In the genomic region with DNA sequence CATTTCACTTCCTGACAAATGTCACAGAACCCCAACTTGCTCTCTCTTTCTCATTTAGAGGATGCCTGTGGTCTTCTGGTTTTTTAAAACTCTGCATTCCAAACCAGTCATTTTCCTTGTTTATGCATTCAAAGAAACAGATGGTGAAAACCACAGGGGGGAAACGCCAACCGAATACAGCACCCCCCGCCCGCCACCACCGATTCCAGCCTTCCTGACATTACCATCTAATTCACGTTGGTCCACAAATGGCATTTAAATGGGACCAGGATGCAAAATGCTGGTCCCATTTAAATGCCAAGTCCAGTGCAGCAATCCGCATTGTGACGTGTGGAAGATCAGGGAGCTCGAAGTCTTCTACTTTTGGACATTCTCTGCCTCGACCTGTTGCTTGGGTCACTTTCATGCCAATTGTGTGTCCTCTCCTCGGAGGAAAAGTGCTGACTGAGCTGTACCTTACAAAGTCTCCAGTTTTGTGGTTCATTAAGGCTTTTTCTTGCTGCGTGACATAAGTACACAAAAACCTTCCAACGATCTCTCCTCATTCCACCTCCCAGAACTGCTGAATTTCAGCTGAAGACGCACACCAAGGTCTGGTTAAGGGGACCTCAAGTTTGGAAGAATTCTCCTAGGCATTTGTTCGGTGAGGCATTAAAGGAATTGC, we compare ENCODE assay signal across 10 cellular contexts. TPM values are rescaled to one million over a fixed set of nuclear protein-coding genes. Genes with fewer than 3 reads are reported as not detected.
DNase-seq lines count a peak whose midpoint lies in the region; ATAC-seq and TF ChIP-seq lines count a peak whose summit lies in the region.
"Had no signal": no experiment of that assay in that cellular context is flagged by ENCODE, and none has a peak within 500 bp of the region (broad histone marks: within the 10 kb centered on the region; RNA-seq: fewer than 3 reads in every experiment).

No MANE protein-coding gene starts in this region.

- H3K27ac ChIP-seq in ACC112 (ENCODE audit: low read depth, low read length) (peak overlapping the region; percentile 90), GM23338 (ENCODE audit: low read depth) (peak overlapping the region; percentile 92)

- H3K36me3 Mint-ChIP-seq in GM23338 (ENCODE audit: low read depth) (peaks cover 25% of the 10 kb centered on the region), naive B cell (peaks cover 38 to 48% of the 10 kb centered on the region in 2 donors)

- no peak overlapping the region for H2AFZ ChIP-seq in ACC112 (ENCODE audit: low read length, unreplicated experiment)
- H2AFZ ChIP-seq in GM23338 = no peak overlapping the region

- H3K4me3 ChIP-seq in ACC112 (ENCODE audit: low read depth, low read length) (peak overlapping the region; percentile 20), GM23338 (peak overlapping the region; percentile 18), cardiac fibroblast (replicated peaks in 1 of 2; ENCODE audit: low read depth in 2 of 2, low read length in 2 of 2) (no peak overlapping the region)

- H3K79me2 ChIP-seq in ACC112 (ENCODE audit: control insufficient read depth, insufficient read depth, low read length, unreplicated experiment) (no peaks in the 10 kb centered on the region), GM23338 (replicated peaks; ENCODE audit: insufficient read depth) (no peaks in the 10 kb centered on the region)

- TF ChIP-seq CTCF in GM23338 (conservative IDR thresholded peaks at IDR 0.05; ENCODE audit: low read depth in 2 of 2) = no peak
- TF ChIP-seq CTCF in cardiac fibroblast (IDR thresholded peaks at IDR 0.05; ENCODE audit: low read depth, low read length) = no peak

- peak overlapping the region; percentile 56 for H3K4me2 ChIP-seq in GM23338

- no peaks in the 10 kb centered on the region for H3K27me3 ChIP-seq in ACC112 (ENCODE audit: insufficient read depth, low read length)
- H3K27me3 ChIP-seq in GM23338 (ENCODE audit: insufficient read depth) = no peaks in the 10 kb centered on the region

- H3K27ac Mint-ChIP-seq in GM23338 (peak overlapping the region; percentile 63), naive B cell (peak overlapping the region in 5 of 6 donors; percentile 67 to 92 (median 84))

- no peaks in the 10 kb centered on the region for H3K9me2 ChIP-seq in GM23338 (ENCODE audit: insufficient read depth)

- H3K4me1 Mint-ChIP-seq in GM23338 (peaks cover 50% of the 10 kb centered on the region), naive B cell (peaks cover 31 to 38% (median 34%) of the 10 kb centered on the region in 3 donors)

- no peaks in the 10 kb centered on the region for H4K20me1 ChIP-seq in GM23338 (replicated peaks; ENCODE audit: insufficient read depth)

- peaks cover 2% of the 10 kb centered on the region for H3K27me3 Mint-ChIP-seq in GM23338 (ENCODE audit: insufficient read depth, low read depth, poor library complexity)
- no peaks in the 10 kb centered on the region for H3K27me3 Mint-ChIP-seq in naive B cell

- DNase-seq in GM23338 (ENCODE audit: low spot score) = peak; percentile 59
- DNase-seq in cardiac fibroblast (ENCODE audit: low read depth in 2 of 2) = peak; percentile 34 to 66
- DNase-seq in naive B cell = no peak
- no peak for DNase-seq in T-helper 2 cell
- DNase-seq in NCI-H2107 (lab: John Stamatoyannopoulos, UW) = no peak
- DNase-seq in effector CD4-positive, alpha-beta T cell = no peak
- DNase-seq: NCI-H1417 had no signal

- H3F3A ChIP-seq in GM23338 (replicated peaks; ENCODE audit: low read depth) = no peaks in the 10 kb centered on the region; the same call in none of the 2 replicates

- H3K9me3 Mint-ChIP-seq in GM23338 (peaks cover 8% of the 10 kb centered on the region; the same call in 2 of the 3 replicates), naive B cell (no peaks in the 10 kb centered on the region)

- no peaks in the 10 kb centered on the region for H3K36me3 ChIP-seq in ACC112 (ENCODE audit: insufficient read depth, low read length)
- H3K36me3 ChIP-seq in GM23338 (ENCODE audit: insufficient read depth) = no peaks in the 10 kb centered on the region

- H3K4me1 ChIP-seq in ACC112 (ENCODE audit: control insufficient read depth, insufficient read depth, low read length, unreplicated experiment) (peaks cover 70% of the 10 kb centered on the region), GM23338 (ENCODE audit: insufficient read depth) (peaks cover 52% of the 10 kb centered on the region)

- no peak; the same call in 2 of the 3 replicates for ATAC-seq in GM23338
- no peak for ATAC-seq in naive B cell (ENCODE audit: low read depth in 2 of 2)
- ATAC-seq in HG02973 (IDR thresholded peaks at IDR 0.05; ENCODE audit: unreplicated experiment) = no peak
- ATAC-seq: left lobe of liver had no signal

- peak overlapping the region; percentile 10; the same call in 1 of the 3 replicates for H3K4me3 Mint-ChIP-seq in GM23338
- H3K4me3 Mint-ChIP-seq in naive B cell = no peak overlapping the region

TF ChIP-seq in GM23338, 12 proteins besides CTCF, POLR2A, EP300 and RAD21 (continues in another document):
- TF ChIP-seq ZNF114 (CRISPR knock-in tag; IDR thresholded peaks at IDR 0.05) (no peak), CREB1 (CRISPR knock-in tag; IDR thresholded peaks at IDR 0.05; ENCODE audit: low read depth) (no peak), EZH2phosphoT487 (IDR thresholded peaks at IDR 0.05; ENCODE audit: unreplicated experiment) (no peak), JUNB (IDR thresholded peaks at IDR 0.05; ENCODE audit: unreplicated experiment) (no peak), NANOG (IDR thresholded peaks at IDR 0.05; ENCODE audit: borderline replicate concordance) (no peak), ZNF331 (CRISPR knock-in tag; IDR thresholded peaks at IDR 0.05; ENCODE audit: low read depth) (no peak), EZH2 (IDR thresholded peaks at IDR 0.05; ENCODE audit: low read depth, unreplicated experiment) (no peak), STAT1 (IDR thresholded peaks at IDR 0.05; ENCODE audit: unreplicated experiment) (no peak), POLR2AphosphoS5 (IDR thresholded peaks at IDR 0.05; ENCODE audit: low read depth) (no peak)
- TF ChIP-seq, protein P1, sequence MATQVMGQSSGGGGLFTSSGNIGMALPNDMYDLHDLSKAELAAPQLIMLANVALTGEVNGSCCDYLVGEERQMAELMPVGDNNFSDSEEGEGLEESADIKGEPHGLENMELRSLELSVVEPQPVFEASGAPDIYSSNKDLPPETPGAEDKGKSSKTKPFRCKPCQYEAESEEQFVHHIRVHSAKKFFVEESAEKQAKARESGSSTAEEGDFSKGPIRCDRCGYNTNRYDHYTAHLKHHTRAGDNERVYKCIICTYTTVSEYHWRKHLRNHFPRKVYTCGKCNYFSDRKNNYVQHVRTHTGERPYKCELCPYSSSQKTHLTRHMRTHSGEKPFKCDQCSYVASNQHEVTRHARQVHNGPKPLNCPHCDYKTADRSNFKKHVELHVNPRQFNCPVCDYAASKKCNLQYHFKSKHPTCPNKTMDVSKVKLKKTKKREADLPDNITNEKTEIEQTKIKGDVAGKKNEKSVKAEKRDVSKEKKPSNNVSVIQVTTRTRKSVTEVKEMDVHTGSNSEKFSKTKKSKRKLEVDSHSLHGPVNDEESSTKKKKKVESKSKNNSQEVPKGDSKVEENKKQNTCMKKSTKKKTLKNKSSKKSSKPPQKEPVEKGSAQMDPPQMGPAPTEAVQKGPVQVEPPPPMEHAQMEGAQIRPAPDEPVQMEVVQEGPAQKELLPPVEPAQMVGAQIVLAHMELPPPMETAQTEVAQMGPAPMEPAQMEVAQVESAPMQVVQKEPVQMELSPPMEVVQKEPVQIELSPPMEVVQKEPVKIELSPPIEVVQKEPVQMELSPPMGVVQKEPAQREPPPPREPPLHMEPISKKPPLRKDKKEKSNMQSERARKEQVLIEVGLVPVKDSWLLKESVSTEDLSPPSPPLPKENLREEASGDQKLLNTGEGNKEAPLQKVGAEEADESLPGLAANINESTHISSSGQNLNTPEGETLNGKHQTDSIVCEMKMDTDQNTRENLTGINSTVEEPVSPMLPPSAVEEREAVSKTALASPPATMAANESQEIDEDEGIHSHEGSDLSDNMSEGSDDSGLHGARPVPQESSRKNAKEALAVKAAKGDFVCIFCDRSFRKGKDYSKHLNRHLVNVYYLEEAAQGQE (IDR thresholded peaks at IDR 0.05; ENCODE audit: unreplicated experiment) = no peak
- TF ChIP-seq, protein P2, sequence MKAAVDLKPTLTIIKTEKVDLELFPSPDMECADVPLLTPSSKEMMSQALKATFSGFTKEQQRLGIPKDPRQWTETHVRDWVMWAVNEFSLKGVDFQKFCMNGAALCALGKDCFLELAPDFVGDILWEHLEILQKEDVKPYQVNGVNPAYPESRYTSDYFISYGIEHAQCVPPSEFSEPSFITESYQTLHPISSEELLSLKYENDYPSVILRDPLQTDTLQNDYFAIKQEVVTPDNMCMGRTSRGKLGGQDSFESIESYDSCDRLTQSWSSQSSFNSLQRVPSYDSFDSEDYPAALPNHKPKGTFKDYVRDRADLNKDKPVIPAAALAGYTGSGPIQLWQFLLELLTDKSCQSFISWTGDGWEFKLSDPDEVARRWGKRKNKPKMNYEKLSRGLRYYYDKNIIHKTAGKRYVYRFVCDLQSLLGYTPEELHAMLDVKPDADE (IDR thresholded peaks at IDR 0.05) = no peak

RNA-seq across cellular contexts. Expression of a gene that starts 35.8 kb away (rescaled TPM):
- 13.0 and 17.4 TPM in 2 replicates for total RNA-seq in GM23338 (2014; rRNA removed; shearing (Covaris generic))
- polyA plus RNA-seq in GM23338 (2016; fragmentation: Nextera tagmentation; extraction: Ambion mirVana) (4.4 and 5.6 TPM in 2 replicates), naive B cell (ENCODE audit: low read depth in 6 of 6) (10 to 100 TPM; 42.0 to 80.5 (median 48.1) TPM)

Comparison
In these comparisons a context has a peak if more than half of its experiments do, and no peak if none do; other contexts are left out.
1. H3K4me3 ChIP-seq: peak in ACC112 (single experiment) and GM23338 (single experiment); none in cardiac fibroblast (0 of 2).
2. DNase-seq: peak in GM23338 (single experiment) and cardiac fibroblast (2 of 2); none in naive B cell (single experiment), T-helper 2 cell (0 of 5), NCI-H2107 (single experiment) and effector CD4-positive, alpha-beta T cell (single experiment).